8 cellular contexts compared by ENCODE assay signal in the genomic region with DNA sequence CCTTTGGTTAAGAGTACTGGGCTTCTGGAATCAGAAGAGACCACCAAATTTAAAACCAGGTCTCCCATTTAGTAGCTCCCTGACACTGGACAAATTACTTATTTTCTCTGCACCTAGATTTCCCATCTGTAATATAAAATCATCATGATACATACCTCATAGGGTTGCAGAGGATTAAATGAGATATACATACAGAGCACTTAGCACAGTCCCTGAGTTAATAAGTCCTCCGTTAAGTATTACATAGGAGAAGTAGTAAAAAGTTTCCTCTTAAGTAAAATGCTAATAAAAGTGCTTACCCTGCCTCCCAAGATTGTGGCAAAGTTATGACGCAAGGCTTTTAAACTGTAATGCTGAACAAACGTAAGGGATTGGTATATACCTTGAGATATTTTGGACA. TPM values are rescaled to one million over a fixed set of nuclear protein-coding genes. Genes with fewer than 3 reads are reported as not detected.
DNase-seq lines count a peak whose midpoint lies in the region; ATAC-seq and TF ChIP-seq lines count a peak whose summit lies in the region.

No MANE protein-coding gene starts in this region.

- H3K27ac Mint-ChIP-seq in T-helper 17 cell = peak overlapping the region; percentile 98
- H3K27ac Mint-ChIP-seq in stimulated activated effector memory CD8-positive, alpha-beta T cell treated with anti-CD3 and anti-CD28 coated beads, Interleukin-12 subunit alpha, Interleukin-12 subunit beta, amount 100 ng/mL, for 72 hours = peak overlapping the region; percentile 94

- H3K27me3 Mint-ChIP-seq in T-helper 17 cell = no peaks in the 10 kb centered on the region

- ATAC-seq in GM21619 (IDR thresholded peaks at IDR 0.05; ENCODE audit: unreplicated experiment) (peak; percentile 12), T-helper 17 cell (peak; percentile 22), left ventricle myocardium superior (peak; percentile 52)
- no peak for ATAC-seq in stimulated activated effector memory CD8-positive, alpha-beta T cell treated with anti-CD3 and anti-CD28 coated beads, Interleukin-12 subunit alpha, Interleukin-12 subunit beta, amount 100 ng/mL, for 72 hours

- intact Hi-C loops in left ventricle myocardium superior (cut with micrococcal nuclease) = no loop called here

- peak overlapping the region; percentile 61 for H3K4me3 ChIP-seq in AG09309 (ENCODE audit: control insufficient read depth, low read depth, low read length)

- H3K4me1 Mint-ChIP-seq in T-helper 17 cell = peaks cover 11% of the 10 kb centered on the region
- H3K4me1 Mint-ChIP-seq in stimulated activated effector memory CD8-positive, alpha-beta T cell treated with anti-CD3 and anti-CD28 coated beads, Interleukin-12 subunit alpha, Interleukin-12 subunit beta, amount 100 ng/mL, for 72 hours = peaks cover 10% of the 10 kb centered on the region

- H3K9me3 Mint-ChIP-seq in stimulated activated effector memory CD8-positive, alpha-beta T cell treated with anti-CD3 and anti-CD28 coated beads, Interleukin-12 subunit alpha, Interleukin-12 subunit beta, amount 100 ng/mL, for 72 hours = no peaks in the 10 kb centered on the region

- peak overlapping the region; percentile 96 for H3K4me3 Mint-ChIP-seq in T-helper 17 cell
- peak overlapping the region; percentile 83 for H3K4me3 Mint-ChIP-seq in stimulated activated effector memory CD8-positive, alpha-beta T cell treated with anti-CD3 and anti-CD28 coated beads, Interleukin-12 subunit alpha, Interleukin-12 subunit beta, amount 100 ng/mL, for 72 hours

- no peaks in the 10 kb centered on the region for H3K36me3 Mint-ChIP-seq in T-helper 17 cell (ENCODE audit: low read depth)
- H3K36me3 Mint-ChIP-seq in stimulated activated effector memory CD8-positive, alpha-beta T cell treated with anti-CD3 and anti-CD28 coated beads, Interleukin-12 subunit alpha, Interleukin-12 subunit beta, amount 100 ng/mL, for 72 hours = peaks cover 13% of the 10 kb centered on the region

- no peak for DNase-seq in AG09309 (ENCODE audit: low read depth)
- no peak for DNase-seq in T-helper 17 cell
- DNase-seq in left ventricle myocardium superior = no peak
- no peak for DNase-seq in stimulated activated effector memory CD8-positive, alpha-beta T cell treated with anti-CD3 and anti-CD28 coated beads, Interleukin-12 subunit alpha, Interleukin-12 subunit beta, amount 100 ng/mL, for 72 hours (ENCODE audit: low spot score in 2 of 2)
- DNase-seq in D341Med (ENCODE audit: low spot score) = no peak
- no peak for DNase-seq in amniotic stem cell (lab: John Stamatoyannopoulos, UW)
- DNase-seq in NCI-H1048 (lab: John Stamatoyannopoulos, UW) = no peak

- no peak for TF ChIP-seq CTCF in AG09309 (IDR thresholded peaks at IDR 0.05; ENCODE audit: control insufficient read depth, insufficient read depth, low read depth, low read length, missing control alignments)

- H3K9me3 ChIP-seq in T-helper 17 cell (ENCODE audit: control insufficient read depth, low read length, poor library complexity, severe bottlenecking) = no peaks in the 10 kb centered on the region

RNA-seq across cellular contexts. Expression of gene CHIC1, which starts 0.5 kb away (rescaled TPM):
- total RNA-seq in T-helper 17 cell = 1 to 10 TPM; 8.8 to 9.2 TPM
- 11.4 TPM for total RNA-seq in left ventricle myocardium superior
